Comparison of ENCODE assay signal across 1 cellular context in the genomic region with DNA sequence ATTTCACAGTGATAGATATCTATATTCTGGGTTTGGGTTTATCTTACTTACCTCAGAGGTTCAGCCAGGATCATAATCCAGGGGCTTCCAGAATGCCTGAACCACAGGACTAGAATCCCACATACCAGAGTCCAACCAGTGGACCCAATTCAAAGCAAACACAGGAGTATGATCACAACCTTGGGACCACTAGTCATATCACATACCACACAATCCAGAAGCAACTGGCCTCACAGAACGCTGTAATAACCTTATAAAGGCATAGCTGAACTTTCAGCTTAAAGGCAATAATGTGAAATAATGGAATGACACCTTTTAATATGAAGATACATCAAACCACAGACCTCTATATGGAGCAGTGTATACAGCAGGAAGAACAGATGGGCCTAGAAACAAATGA.
TF ChIP-seq lines count a peak whose summit lies in the region.

No MANE protein-coding gene starts in this region.

TF ChIP-seq in HepG2, 621 proteins besides CTCF, POLR2A, EP300 and RAD21 (continued from another document and continues in another):
- TF ChIP-seq TAF15 (IDR thresholded peaks at IDR 0.05; ENCODE audit: low read depth, low read length, poor library complexity, severe bottlenecking), result no peak
- TF ChIP-seq ELF3 (CRISPR knock-in tag; IDR thresholded peaks at IDR 0.05), result no peak
- no peak for TF ChIP-seq ZNF569 (CRISPR knock-in tag; IDR thresholded peaks at IDR 0.05; ENCODE audit: borderline replicate concordance)
- TF ChIP-seq ZNF350 (CRISPR knock-in tag; IDR thresholded peaks at IDR 0.05; ENCODE audit: borderline replicate concordance, low read depth), result no peak
- no peak for TF ChIP-seq ZNF30 (CRISPR knock-in tag; IDR thresholded peaks at IDR 0.05)
- TF ChIP-seq, protein P1, sequence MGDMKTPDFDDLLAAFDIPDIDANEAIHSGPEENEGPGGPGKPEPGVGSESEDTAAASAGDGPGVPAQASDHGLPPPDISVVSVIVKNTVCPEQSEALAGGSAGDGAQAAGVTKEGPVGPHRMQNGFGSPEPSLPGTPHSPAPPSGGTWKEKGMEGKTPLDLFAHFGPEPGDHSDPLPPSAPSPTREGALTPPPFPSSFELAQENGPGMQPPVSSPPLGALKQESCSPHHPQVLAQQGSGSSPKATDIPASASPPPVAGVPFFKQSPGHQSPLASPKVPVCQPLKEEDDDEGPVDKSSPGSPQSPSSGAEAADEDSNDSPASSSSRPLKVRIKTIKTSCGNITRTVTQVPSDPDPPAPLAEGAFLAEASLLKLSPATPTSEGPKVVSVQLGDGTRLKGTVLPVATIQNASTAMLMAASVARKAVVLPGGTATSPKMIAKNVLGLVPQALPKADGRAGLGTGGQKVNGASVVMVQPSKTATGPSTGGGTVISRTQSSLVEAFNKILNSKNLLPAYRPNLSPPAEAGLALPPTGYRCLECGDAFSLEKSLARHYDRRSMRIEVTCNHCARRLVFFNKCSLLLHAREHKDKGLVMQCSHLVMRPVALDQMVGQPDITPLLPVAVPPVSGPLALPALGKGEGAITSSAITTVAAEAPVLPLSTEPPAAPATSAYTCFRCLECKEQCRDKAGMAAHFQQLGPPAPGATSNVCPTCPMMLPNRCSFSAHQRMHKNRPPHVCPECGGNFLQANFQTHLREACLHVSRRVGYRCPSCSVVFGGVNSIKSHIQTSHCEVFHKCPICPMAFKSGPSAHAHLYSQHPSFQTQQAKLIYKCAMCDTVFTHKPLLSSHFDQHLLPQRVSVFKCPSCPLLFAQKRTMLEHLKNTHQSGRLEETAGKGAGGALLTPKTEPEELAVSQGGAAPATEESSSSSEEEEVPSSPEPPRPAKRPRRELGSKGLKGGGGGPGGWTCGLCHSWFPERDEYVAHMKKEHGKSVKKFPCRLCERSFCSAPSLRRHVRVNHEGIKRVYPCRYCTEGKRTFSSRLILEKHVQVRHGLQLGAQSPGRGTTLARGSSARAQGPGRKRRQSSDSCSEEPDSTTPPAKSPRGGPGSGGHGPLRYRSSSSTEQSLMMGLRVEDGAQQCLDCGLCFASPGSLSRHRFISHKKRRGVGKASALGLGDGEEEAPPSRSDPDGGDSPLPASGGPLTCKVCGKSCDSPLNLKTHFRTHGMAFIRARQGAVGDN (CRISPR knock-in tag; IDR thresholded peaks at IDR 0.05), result no peak
- TF ChIP-seq ZNF749 (CRISPR knock-in tag; IDR thresholded peaks at IDR 0.05; ENCODE audit: borderline replicate concordance), result no peak
- TF ChIP-seq, protein P2, sequence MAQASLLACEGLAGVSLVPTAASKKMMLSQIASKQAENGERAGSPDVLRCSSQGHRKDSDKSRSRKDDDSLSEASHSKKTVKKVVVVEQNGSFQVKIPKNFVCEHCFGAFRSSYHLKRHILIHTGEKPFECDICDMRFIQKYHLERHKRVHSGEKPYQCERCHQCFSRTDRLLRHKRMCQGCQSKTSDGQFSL (CRISPR knock-in tag; IDR thresholded peaks at IDR 0.05), result 0 out of 2 replicates have a peak, but pooled peaks have one; percentile 42
- no peak for TF ChIP-seq ZNF547 (CRISPR knock-in tag; IDR thresholded peaks at IDR 0.05)
- TF ChIP-seq FOXP1 (IDR thresholded peaks at IDR 0.05), result no peak
- no peak for TF ChIP-seq FOXP1 (CRISPR knock-in tag; IDR thresholded peaks at IDR 0.05)
- no peak for TF ChIP-seq ZNF564 (CRISPR knock-in tag; IDR thresholded peaks at IDR 0.05)
- no peak for TF ChIP-seq NFE2L1 (CRISPR knock-in tag; IDR thresholded peaks at IDR 0.05; ENCODE audit: borderline replicate concordance)
- TF ChIP-seq ZNF639 (CRISPR knock-in tag; conservative IDR thresholded peaks at IDR 0.05), result no peak
- no peak for TF ChIP-seq NBN (conservative IDR thresholded peaks at IDR 0.05)
- TF ChIP-seq ZNF660 (CRISPR knock-in tag; IDR thresholded peaks at IDR 0.05; ENCODE audit: borderline replicate concordance, low read depth), result no peak
- TF ChIP-seq ZNF503 (CRISPR knock-in tag; IDR thresholded peaks at IDR 0.05), result no peak
- TF ChIP-seq ZNF549 (CRISPR knock-in tag; IDR thresholded peaks at IDR 0.05), result no peak
- no peak for TF ChIP-seq CEBPZ (IDR thresholded peaks at IDR 0.05; ENCODE audit: low read length)
- no peak for TF ChIP-seq ZNF607 (CRISPR knock-in tag; IDR thresholded peaks at IDR 0.05; ENCODE audit: borderline replicate concordance)
- no peak for TF ChIP-seq STAG1 (CRISPR knock-in tag; IDR thresholded peaks at IDR 0.05)
- TF ChIP-seq, protein P3, sequence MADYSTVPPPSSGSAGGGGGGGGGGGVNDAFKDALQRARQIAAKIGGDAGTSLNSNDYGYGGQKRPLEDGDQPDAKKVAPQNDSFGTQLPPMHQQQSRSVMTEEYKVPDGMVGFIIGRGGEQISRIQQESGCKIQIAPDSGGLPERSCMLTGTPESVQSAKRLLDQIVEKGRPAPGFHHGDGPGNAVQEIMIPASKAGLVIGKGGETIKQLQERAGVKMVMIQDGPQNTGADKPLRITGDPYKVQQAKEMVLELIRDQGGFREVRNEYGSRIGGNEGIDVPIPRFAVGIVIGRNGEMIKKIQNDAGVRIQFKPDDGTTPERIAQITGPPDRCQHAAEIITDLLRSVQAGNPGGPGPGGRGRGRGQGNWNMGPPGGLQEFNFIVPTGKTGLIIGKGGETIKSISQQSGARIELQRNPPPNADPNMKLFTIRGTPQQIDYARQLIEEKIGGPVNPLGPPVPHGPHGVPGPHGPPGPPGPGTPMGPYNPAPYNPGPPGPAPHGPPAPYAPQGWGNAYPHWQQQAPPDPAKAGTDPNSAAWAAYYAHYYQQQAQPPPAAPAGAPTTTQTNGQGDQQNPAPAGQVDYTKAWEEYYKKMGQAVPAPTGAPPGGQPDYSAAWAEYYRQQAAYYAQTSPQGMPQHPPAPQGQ (CRISPR knock-in tag; IDR thresholded peaks at IDR 0.05; ENCODE audit: borderline replicate concordance), result no peak
- TF ChIP-seq ZNF10 (CRISPR knock-in tag; IDR thresholded peaks at IDR 0.05; ENCODE audit: borderline replicate concordance, low read depth), result no peak
- TF ChIP-seq REXO4 (CRISPR knock-in tag; IDR thresholded peaks at IDR 0.05; ENCODE audit: borderline replicate concordance), result no peak
- no peak for TF ChIP-seq REPIN1 (CRISPR knock-in tag; IDR thresholded peaks at IDR 0.05; ENCODE audit: borderline replicate concordance, low read depth)
- TF ChIP-seq ZFP36 (IDR thresholded peaks at IDR 0.05; ENCODE audit: borderline replicate concordance, low read depth, low read length, partially characterized antibody), result no peak
- TF ChIP-seq RARG (CRISPR knock-in tag; IDR thresholded peaks at IDR 0.05; ENCODE audit: low read depth), result no peak
- no peak for TF ChIP-seq CCAR2 (optimal IDR thresholded peaks at IDR 0.05; ENCODE audit: low read depth, low read length)
- TF ChIP-seq SP1 (IDR thresholded peaks at IDR 0.05), result no peak
- TF ChIP-seq SP1 (CRISPR knock-in tag; IDR thresholded peaks at IDR 0.05), result no peak
- no peak for TF ChIP-seq STAT5B (CRISPR knock-in tag; IDR thresholded peaks at IDR 0.05)
- TF ChIP-seq, protein P4, sequence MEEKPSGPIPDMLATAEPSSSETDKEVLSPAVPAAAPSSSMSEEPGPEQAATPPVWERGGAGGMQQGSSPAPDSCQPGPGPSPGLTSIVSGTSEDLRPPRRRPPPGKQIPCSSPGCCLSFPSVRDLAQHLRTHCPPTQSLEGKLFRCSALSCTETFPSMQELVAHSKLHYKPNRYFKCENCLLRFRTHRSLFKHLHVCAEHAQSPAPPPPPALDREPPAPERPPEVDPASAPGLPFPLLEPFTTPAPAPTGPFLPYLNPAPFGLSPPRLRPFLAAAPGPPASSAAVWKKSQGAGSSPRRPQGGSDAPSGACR (CRISPR knock-in tag; IDR thresholded peaks at IDR 0.05), result no peak
- TF ChIP-seq, protein P5, sequence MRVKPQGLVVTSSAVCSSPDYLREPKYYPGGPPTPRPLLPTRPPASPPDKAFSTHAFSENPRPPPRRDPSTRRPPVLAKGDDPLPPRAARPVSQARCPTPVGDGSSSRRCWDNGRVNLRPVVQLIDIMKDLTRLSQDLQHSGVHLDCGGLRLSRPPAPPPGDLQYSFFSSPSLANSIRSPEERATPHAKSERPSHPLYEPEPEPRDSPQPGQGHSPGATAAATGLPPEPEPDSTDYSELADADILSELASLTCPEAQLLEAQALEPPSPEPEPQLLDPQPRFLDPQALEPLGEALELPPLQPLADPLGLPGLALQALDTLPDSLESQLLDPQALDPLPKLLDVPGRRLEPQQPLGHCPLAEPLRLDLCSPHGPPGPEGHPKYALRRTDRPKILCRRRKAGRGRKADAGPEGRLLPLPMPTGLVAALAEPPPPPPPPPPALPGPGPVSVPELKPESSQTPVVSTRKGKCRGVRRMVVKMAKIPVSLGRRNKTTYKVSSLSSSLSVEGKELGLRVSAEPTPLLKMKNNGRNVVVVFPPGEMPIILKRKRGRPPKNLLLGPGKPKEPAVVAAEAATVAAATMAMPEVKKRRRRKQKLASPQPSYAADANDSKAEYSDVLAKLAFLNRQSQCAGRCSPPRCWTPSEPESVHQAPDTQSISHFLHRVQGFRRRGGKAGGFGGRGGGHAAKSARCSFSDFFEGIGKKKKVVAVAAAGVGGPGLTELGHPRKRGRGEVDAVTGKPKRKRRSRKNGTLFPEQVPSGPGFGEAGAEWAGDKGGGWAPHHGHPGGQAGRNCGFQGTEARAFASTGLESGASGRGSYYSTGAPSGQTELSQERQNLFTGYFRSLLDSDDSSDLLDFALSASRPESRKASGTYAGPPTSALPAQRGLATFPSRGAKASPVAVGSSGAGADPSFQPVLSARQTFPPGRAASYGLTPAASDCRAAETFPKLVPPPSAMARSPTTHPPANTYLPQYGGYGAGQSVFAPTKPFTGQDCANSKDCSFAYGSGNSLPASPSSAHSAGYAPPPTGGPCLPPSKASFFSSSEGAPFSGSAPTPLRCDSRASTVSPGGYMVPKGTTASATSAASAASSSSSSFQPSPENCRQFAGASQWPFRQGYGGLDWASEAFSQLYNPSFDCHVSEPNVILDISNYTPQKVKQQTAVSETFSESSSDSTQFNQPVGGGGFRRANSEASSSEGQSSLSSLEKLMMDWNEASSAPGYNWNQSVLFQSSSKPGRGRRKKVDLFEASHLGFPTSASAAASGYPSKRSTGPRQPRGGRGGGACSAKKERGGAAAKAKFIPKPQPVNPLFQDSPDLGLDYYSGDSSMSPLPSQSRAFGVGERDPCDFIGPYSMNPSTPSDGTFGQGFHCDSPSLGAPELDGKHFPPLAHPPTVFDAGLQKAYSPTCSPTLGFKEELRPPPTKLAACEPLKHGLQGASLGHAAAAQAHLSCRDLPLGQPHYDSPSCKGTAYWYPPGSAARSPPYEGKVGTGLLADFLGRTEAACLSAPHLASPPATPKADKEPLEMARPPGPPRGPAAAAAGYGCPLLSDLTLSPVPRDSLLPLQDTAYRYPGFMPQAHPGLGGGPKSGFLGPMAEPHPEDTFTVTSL (CRISPR knock-in tag; IDR thresholded peaks at IDR 0.05; ENCODE audit: borderline replicate concordance), result 0 out of 2 replicates have a peak, but pooled peaks have one; percentile 4
- TF ChIP-seq ZNF709 (CRISPR knock-in tag; IDR thresholded peaks at IDR 0.05), result no peak
- TF ChIP-seq ZNF512 (CRISPR knock-in tag; IDR thresholded peaks at IDR 0.05), result no peak
- no peak for TF ChIP-seq KLF16 (CRISPR knock-in tag; IDR thresholded peaks at IDR 0.05)
